16 cellular contexts compared by ENCODE assay signal in genomic region chr1:62159940-62160348, GRCh38. TPM values are rescaled to one million over a fixed set of nuclear protein-coding genes. Genes with fewer than 3 reads are reported as not detected.
DNase-seq lines count a peak whose midpoint lies in the region; ATAC-seq and TF ChIP-seq lines count a peak whose summit lies in the region.
"Had no signal": no experiment of that assay in that cellular context is flagged by ENCODE, and none has a peak within 500 bp of the region (broad histone marks: within the 10 kb centered on the region; RNA-seq: fewer than 3 reads in every experiment).

No MANE protein-coding gene starts in this region.

- no peak overlapping the region for H3K27ac ChIP-seq in adrenal gland
- no peak overlapping the region for H3K27ac ChIP-seq in upper lobe of left lung
- H3K27ac ChIP-seq: dorsolateral prefrontal cortex had no signal

- no peak for TF ChIP-seq EP300 in upper lobe of left lung (IDR thresholded peaks at IDR 0.05)

- H3K4me3 ChIP-seq in mucosa of descending colon (no peak overlapping the region), adrenal gland (no peak overlapping the region), upper lobe of left lung (no peak overlapping the region)
- H3K4me3 ChIP-seq: dorsolateral prefrontal cortex had no signal

- TF ChIP-seq POLR2A in adrenal gland (IDR thresholded peaks at IDR 0.05) (no peak), upper lobe of left lung (IDR thresholded peaks at IDR 0.05) (no peak)

- DNase-seq in NAMALWA (ENCODE audit: low spot score) (peak; percentile 14), mucosa of descending colon (no peak), adrenal gland (no peak), upper lobe of left lung (no peak)
- DNase-seq: activated naive CD4-positive, alpha-beta T cell; hippocampal formation; left colon; NCI-H1105 treated with DMSO at 0.1 percent for 48 hours had no signal

- WGBS in adrenal gland, 4 donors = 71 to 86% (median 83%) methylated on average over 2 to 6 of the region's 6 CpGs
- 85 to 89% methylated on average over 6 of the region's 6 CpGs for WGBS in upper lobe of left lung, 2 donors

- H3K9me3 ChIP-seq in mucosa of descending colon = no peaks in the 10 kb centered on the region
- no peaks in the 10 kb centered on the region for H3K9me3 ChIP-seq in adrenal gland (replicated peaks in 1 of 3)
- no peaks in the 10 kb centered on the region for H3K9me3 ChIP-seq in upper lobe of left lung

- TF ChIP-seq CTCF in mucosa of descending colon (IDR thresholded peaks at IDR 0.05) (no peak), adrenal gland (IDR thresholded peaks at IDR 0.05) (no peak), upper lobe of left lung (IDR thresholded peaks at IDR 0.05) (no peak)

- ATAC-seq in GM18511 (IDR thresholded peaks at IDR 0.05; ENCODE audit: unreplicated experiment) (peak; percentile 80), GM21381 (IDR thresholded peaks at IDR 0.05; ENCODE audit: unreplicated experiment) (peak; percentile 73), HG03066 (IDR thresholded peaks at IDR 0.05; ENCODE audit: low read depth, unreplicated experiment) (peak; percentile 71), mucosa of descending colon (no peak), upper lobe of left lung (ENCODE audit: low FRiP score in 2 of 2) (no peak), HG03025 (IDR thresholded peaks at IDR 0.05; ENCODE audit: low FRiP score, unreplicated experiment) (no peak)
- ATAC-seq: left colon, SK-N-SH treated with all-trans-retinoic acid at 6 μM for 48 hours had no signal

- no peaks in the 10 kb centered on the region for H3K36me3 ChIP-seq in mucosa of descending colon (ENCODE audit: low read depth)
- no peaks in the 10 kb centered on the region for H3K36me3 ChIP-seq in adrenal gland (replicated peaks in 1 of 2)
- peaks cover 0 to 3% (median 0%) of the 10 kb centered on the region in 4 donors for H3K36me3 ChIP-seq in upper lobe of left lung

- no peaks in the 10 kb centered on the region for H3K4me1 ChIP-seq in mucosa of descending colon (ENCODE audit: low read depth)
- H3K4me1 ChIP-seq in adrenal gland (replicated peaks in 1 of 2) = no peaks in the 10 kb centered on the region
- H3K4me1 ChIP-seq in upper lobe of left lung = no peaks in the 10 kb centered on the region

- intact Hi-C loops in mucosa of descending colon (cut with DNase I, micrococcal nuclease) = no loop called here
- intact Hi-C loops in adrenal gland (cut with DNase I) = no loop called here

- H3K27me3 ChIP-seq in adrenal gland = no peaks in the 10 kb centered on the region
- no peaks in the 10 kb centered on the region for H3K27me3 ChIP-seq in upper lobe of left lung
- H3K27me3 ChIP-seq: dorsolateral prefrontal cortex had no signal

RNA-seq across cellular contexts. Expression of gene L1TD1, which starts 34.7 kb away (rescaled TPM):
- total RNA-seq in mucosa of descending colon = 10 to 100 TPM in 1 of 3 donors, 1 to 10 TPM in 1, under 1 TPM in 1; 0.98 to 12.0 (median 1.4) TPM
- 1 to 10 TPM in 1 of 8 donors, under 1 TPM in 7; 0.30 to 1.1 (median 0.47) TPM for total RNA-seq in adrenal gland
- polyA plus RNA-seq in adrenal gland = under 1 TPM; 0.16 to 0.48 (median 0.27) TPM
- total RNA-seq in upper lobe of left lung = under 1 TPM; under 0.01 to 0.71 (median 0.47) TPM
- total RNA-seq: activated CD8-positive, alpha-beta memory T cell treated with anti-CD3 and anti-CD28 coated beads for 36 hours; NCI-H460 had no signal

Comparison
In these comparisons a context has a peak if more than half of its experiments do, and no peak if none do; other contexts are left out.
1. ATAC-seq: peak in GM18511 (single experiment), GM21381 (single experiment) and HG03066 (single experiment); none in mucosa of descending colon (single experiment), upper lobe of left lung (0 of 2) and HG03025 (single experiment).